ENCODE assay signal across 8 cellular contexts in the genomic region with DNA sequence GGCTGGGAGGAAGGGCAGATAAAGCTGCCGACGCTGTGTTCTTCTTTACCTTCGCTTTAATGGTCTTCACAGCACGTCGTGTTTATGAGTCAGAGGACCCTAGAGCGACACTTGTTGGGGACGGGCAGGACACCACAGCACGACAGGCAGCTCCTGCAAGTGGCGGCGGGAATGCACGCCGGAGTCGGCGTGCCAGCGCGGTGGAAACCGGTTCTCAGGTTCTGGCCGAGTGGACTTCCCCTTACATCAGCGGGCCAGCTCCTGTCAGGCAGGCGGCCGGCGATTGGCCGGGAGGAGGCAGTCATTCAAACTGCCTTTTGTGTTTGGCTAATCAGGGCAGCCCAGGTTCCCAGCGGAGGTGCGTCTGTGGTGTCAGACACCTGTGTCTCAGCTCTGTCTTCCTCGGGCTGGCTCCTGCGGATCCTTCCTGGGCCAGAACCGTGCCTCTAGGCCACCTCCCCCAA.
A peak's percentile ranks its signal among the peaks of the same experiment; 100 is the strongest.
DNase-seq lines count a peak whose midpoint lies in the region; ATAC-seq, FAIRE-seq and TF ChIP-seq lines count a peak whose summit lies in the region.

No MANE protein-coding gene starts in this region.

- DNase-seq in A549 (ENCODE audit: low read depth in 1 of 2, low spot score in 1 of 2) (peak; percentile 65 to 71), epithelial cell of proximal tubule (ENCODE audit: low read depth) (no peak), middle frontal gyrus (ENCODE audit: extremely low spot score, low spot score) (peak; percentile 29), tibial artery (peak; percentile 69 to 94), T-helper 9 cell (no peak)

- H3K4me3 ChIP-seq in A549: peak overlapping the region; percentile 44
- peak overlapping the region; percentile 56 for H3K4me3 ChIP-seq in epithelial cell of proximal tubule (ENCODE audit: low read depth, low read length)
- peak overlapping the region; percentile 52 to 59 for H3K4me3 ChIP-seq in tibial artery

- H3K4me1 ChIP-seq in A549 (peaks cover 22% of the 10 kb centered on the region), tibial artery (peaks cover 0 to 58% (median 26%) of the 10 kb centered on the region in 4 donors)

- under 1% methylated on average over 10 of the region's 28 CpGs for WGBS in A549 (ENCODE audit: missing lambda C conversion rate)

- no peaks in the 10 kb centered on the region for H3K36me3 ChIP-seq in tibial artery

- TF ChIP-seq RAD21 in A549 (conservative IDR thresholded peaks at IDR 0.05 in 1 of 2, IDR thresholded peaks at IDR 0.05 in 1 of 2): peak in 1 of 2 experiments; percentile 23; a peak in 1 of 5 replicates

- CTCF ChIA-PET in A549 (lab: Yijun Ruan, JAX): interaction anchor here (0.6 to 1.7 kb wide), 10 partner anchors 9 to 568 kb away, joined by 3 to 5 read pairs (median 4); no protein-coding TSS in a partner anchor

- ATAC-seq in A549 (peak; percentile 92), GM18520 (IDR thresholded peaks at IDR 0.05; ENCODE audit: unreplicated experiment) (peak; percentile 96), HG03520 (IDR thresholded peaks at IDR 0.05; ENCODE audit: unreplicated experiment) (peak; percentile 75)

- no peak for FAIRE-seq in A549 (lab: Jason Lieb, UNC)

- no peak for TF ChIP-seq POLR2A in A549 (IDR thresholded peaks at IDR 0.05; ENCODE audit: low read length)

- POLR2A ChIA-PET in A549 (lab: Yijun Ruan, JAX): no interaction called here

- peak overlapping the region; percentile 84 for H3K4me2 ChIP-seq in A549

- H3K27ac ChIP-seq in A549 (peak overlapping the region; percentile 53 to 76; a peak in 5 of 6 replicates), VCaP (peak overlapping the region; percentile 92), tibial artery (peak overlapping the region; percentile 87 to 88)

- TF ChIP-seq EP300 in A549 (IDR thresholded peaks at IDR 0.05): no peak

- no peak for TF ChIP-seq CTCF in A549 (IDR thresholded peaks at IDR 0.05)
- peak; percentile 55 for TF ChIP-seq CTCF in VCaP (conservative IDR thresholded peaks at IDR 0.05)
- TF ChIP-seq CTCF in epithelial cell of proximal tubule (conservative IDR thresholded peaks at IDR 0.05; ENCODE audit: low read depth, low read length): peak; percentile 25
- TF ChIP-seq CTCF in tibial artery (IDR thresholded peaks at IDR 0.05): peak in 1 of 2 experiments; percentile 28

- intact Hi-C loops in tibial artery (cut with DNase I; ENCODE audit: low total_unique reads): no loop called here

- H3K27me3 ChIP-seq in tibial artery: no peaks in the 10 kb centered on the region

- H3K9me3 ChIP-seq in A549 (no peaks in the 10 kb centered on the region), tibial artery (no peaks in the 10 kb centered on the region)

TF ChIP-seq in A549, 52 proteins besides CTCF, POLR2A, EP300 and RAD21:
- TF ChIP-seq CBX2 (IDR thresholded peaks at IDR 0.05; ENCODE audit: borderline replicate concordance, low read depth) (no peak), HOXA7 (CRISPR knock-in tag; IDR thresholded peaks at IDR 0.05) (no peak), SMC3 (IDR thresholded peaks at IDR 0.05) (peak; percentile 22; the same call in 1 of the 3 replicates), CBX8 (IDR thresholded peaks at IDR 0.05) (no peak), MAX (IDR thresholded peaks at IDR 0.05) (peak; percentile 29; the same call in 1 of the 2 replicates), ZC3H11A (IDR thresholded peaks at IDR 0.05) (no peak), ZFP36 (IDR thresholded peaks at IDR 0.05; ENCODE audit: borderline replicate concordance, partially characterized antibody) (no peak)
- TF ChIP-seq, protein P1, sequence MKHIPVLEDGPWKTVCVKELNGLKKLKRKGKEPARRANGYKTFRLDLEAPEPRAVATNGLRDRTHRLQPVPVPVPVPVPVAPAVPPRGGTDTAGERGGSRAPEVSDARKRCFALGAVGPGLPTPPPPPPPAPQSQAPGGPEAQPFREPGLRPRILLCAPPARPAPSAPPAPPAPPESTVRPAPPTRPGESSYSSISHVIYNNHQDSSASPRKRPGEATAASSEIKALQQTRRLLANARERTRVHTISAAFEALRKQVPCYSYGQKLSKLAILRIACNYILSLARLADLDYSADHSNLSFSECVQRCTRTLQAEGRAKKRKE (CRISPR knock-in tag; IDR thresholded peaks at IDR 0.05; ENCODE audit: low read depth): no peak
- TF ChIP-seq, protein P2, sequence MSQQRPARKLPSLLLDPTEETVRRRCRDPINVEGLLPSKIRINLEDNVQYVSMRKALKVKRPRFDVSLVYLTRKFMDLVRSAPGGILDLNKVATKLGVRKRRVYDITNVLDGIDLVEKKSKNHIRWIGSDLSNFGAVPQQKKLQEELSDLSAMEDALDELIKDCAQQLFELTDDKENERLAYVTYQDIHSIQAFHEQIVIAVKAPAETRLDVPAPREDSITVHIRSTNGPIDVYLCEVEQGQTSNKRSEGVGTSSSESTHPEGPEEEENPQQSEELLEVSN (IDR thresholded peaks at IDR 0.05; ENCODE audit: borderline replicate concordance, low read depth): peak; percentile 41; the same call in 1 of the 2 replicates

Comparison
In these comparisons a context has a peak if more than half of its experiments do, and no peak if none do; other contexts are left out.
1. DNase-seq: peak in A549 (2 of 2), middle frontal gyrus (single experiment) and tibial artery (2 of 2); none in epithelial cell of proximal tubule (single experiment) and T-helper 9 cell (single experiment).
2. Peak in every context shown above with its lines, with median percentiles within 50 percentile points of each other: ATAC-seq, H3K27ac ChIP-seq and H3K4me3 ChIP-seq.